17 cellular contexts compared by ENCODE assay signal in the genomic region with DNA sequence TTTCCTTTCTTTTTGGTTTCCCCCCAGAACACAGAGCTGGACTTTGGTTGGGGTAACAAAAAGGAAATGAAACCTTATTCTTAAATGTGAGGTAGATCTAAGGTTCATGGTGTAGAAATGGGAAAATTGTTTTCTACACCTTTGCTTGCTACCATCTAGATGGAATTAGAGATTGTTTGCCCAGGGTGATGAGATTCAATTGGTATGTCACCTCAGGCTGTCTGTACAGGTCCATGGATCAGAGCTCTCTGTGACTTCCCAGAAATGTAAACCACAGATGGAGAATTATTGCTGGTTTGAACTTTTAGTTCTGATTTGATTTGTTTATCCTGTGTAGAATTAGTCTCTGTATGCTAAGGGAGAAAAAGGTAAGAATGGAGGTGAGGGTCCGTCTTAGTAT.
DNase-seq lines count a peak whose midpoint lies in the region; ATAC-seq and TF ChIP-seq lines count a peak whose summit lies in the region.
"Had no signal": no experiment of that assay in that cellular context is flagged by ENCODE, and none has a peak within 500 bp of the region (broad histone marks: within the 10 kb centered on the region; RNA-seq: fewer than 3 reads in every experiment).

No MANE protein-coding gene starts in this region.

- H3K36me3 ChIP-seq in MM.1S (replicated peaks; ENCODE audit: insufficient read depth, low read length) (no peaks in the 10 kb centered on the region), endocrine pancreas (ENCODE audit: control insufficient read depth, insufficient read depth, low read length) (no peaks in the 10 kb centered on the region), muscle layer of colon (ENCODE audit: insufficient read depth, low read length) (no peaks in the 10 kb centered on the region), urinary bladder (ENCODE audit: insufficient read depth) (no peaks in the 10 kb centered on the region)
- H3K36me3 ChIP-seq: BE2C, brain microvascular endothelial cell had no signal

- no peak overlapping the region for H3K9ac ChIP-seq in MM.1S (ENCODE audit: low read length)
- no peak overlapping the region for H3K9ac ChIP-seq in endocrine pancreas (ENCODE audit: control insufficient read depth, insufficient read depth, low read length)
- no peak overlapping the region for H3K9ac ChIP-seq in muscle layer of colon (ENCODE audit: low read length)

- no peaks in the 10 kb centered on the region for H4K20me1 ChIP-seq in MM.1S (ENCODE audit: insufficient read depth, low read length)

- H3K9me3 ChIP-seq in MM.1S (replicated peaks; ENCODE audit: insufficient read depth, low read length): no peaks in the 10 kb centered on the region
- H3K9me3 ChIP-seq in endocrine pancreas (ENCODE audit: control insufficient read depth, low read length): no peaks in the 10 kb centered on the region
- H3K9me3 ChIP-seq in muscle layer of colon (ENCODE audit: low read length): no peaks in the 10 kb centered on the region
- H3K9me3 ChIP-seq: BE2C had no signal

- DNase-seq in MM.1S: peak; percentile 6
- no peak for DNase-seq in NCI-H2029 (lab: John Stamatoyannopoulos, UW)
- DNase-seq: activated CD4-positive, alpha-beta T cell treated with anti-CD3 and anti-CD28 coated beads, Interleukin-2, amount 10 ng/mL, durations not matched to agents 24 days and 14 days; activated naive CD4-positive, alpha-beta T cell treated with anti-CD3 and anti-CD28 coated beads, Interleukin-2, amount 50 U/mL, for 16 hours; activated T-cell treated with anti-CD3 and anti-CD28 coated beads for 4 hours; BE2C; brain microvascular endothelial cell; HFFc6; MV-4-11; natural killer cell; NCI-H2081 treated with DMSO at 0.1 percent for 48 hours; NCI-H524 treated with DMSO at 0.1 percent for 48 hours had no signal

- no peak for TF ChIP-seq CTCF in MM.1S (IDR thresholded peaks at IDR 0.05; ENCODE audit: low read length)

- WGBS in urinary bladder: 89% methylated on average over 1 of the region's 1 CpG

- peaks cover 23% of the 10 kb centered on the region for H3K4me1 ChIP-seq in MM.1S (ENCODE audit: low read length)
- H3K4me1 ChIP-seq in endocrine pancreas (ENCODE audit: control insufficient read depth, insufficient read depth, low read length): peaks cover 17% of the 10 kb centered on the region
- peaks cover 67% of the 10 kb centered on the region for H3K4me1 ChIP-seq in muscle layer of colon (ENCODE audit: insufficient read depth, low read length)
- no peaks in the 10 kb centered on the region for H3K4me1 ChIP-seq in urinary bladder (ENCODE audit: insufficient read depth)
- H3K4me1 ChIP-seq: BE2C had no signal

- peak overlapping the region; percentile 3; the same call in 1 of the 2 replicates for H3K27ac ChIP-seq in MM.1S (ENCODE audit: low read length)
- H3K27ac ChIP-seq in muscle layer of colon (ENCODE audit: low read depth, low read length): peak overlapping the region; percentile 64
- peak overlapping the region; percentile 16 for H3K27ac ChIP-seq in urinary bladder (ENCODE audit: low read depth)
- H3K27ac ChIP-seq: brain microvascular endothelial cell had no signal

- peak overlapping the region; percentile 10 for H2AFZ ChIP-seq in MM.1S (ENCODE audit: low read length)

- H3K4me3 ChIP-seq in MM.1S (ENCODE audit: low read length) (peak overlapping the region; percentile 17; the same call in 1 of the 2 replicates), endocrine pancreas (ENCODE audit: control insufficient read depth, insufficient read depth, low read length) (peak overlapping the region; percentile 59), muscle layer of colon (ENCODE audit: low read depth in 1 of 2, low read length in 2 of 2) (peak overlapping the region in 1 of 2 donors; percentile 19), urinary bladder (ENCODE audit: low read depth, low read length) (no peak overlapping the region)

- ATAC-seq in GM19397 (IDR thresholded peaks at IDR 0.05; ENCODE audit: unreplicated experiment): no peak
- no peak for ATAC-seq in GM18907 (IDR thresholded peaks at IDR 0.05; ENCODE audit: unreplicated experiment)
- ATAC-seq: natural killer cell had no signal

- H3F3A ChIP-seq in MM.1S (ENCODE audit: insufficient read depth, low read length): no peaks in the 10 kb centered on the region

- H3K27me3 ChIP-seq in MM.1S (replicated peaks; ENCODE audit: insufficient read depth, low read length) (no peaks in the 10 kb centered on the region), endocrine pancreas (ENCODE audit: control insufficient read depth, insufficient read depth, low read length) (no peaks in the 10 kb centered on the region), muscle layer of colon (ENCODE audit: control insufficient read depth in 1 of 2, insufficient read depth in 2 of 2, low read length in 2 of 2) (no peaks in the 10 kb centered on the region)
- H3K27me3 ChIP-seq: BE2C, brain microvascular endothelial cell had no signal

- H3K4me2 ChIP-seq in MM.1S (ENCODE audit: low read depth, low read length): peak overlapping the region; percentile 55

- no peaks in the 10 kb centered on the region for H3K9me2 ChIP-seq in MM.1S (replicated peaks; ENCODE audit: insufficient read depth, low read length)

- no peaks in the 10 kb centered on the region for H3K79me2 ChIP-seq in MM.1S (ENCODE audit: low read length)

Comparison
In these comparisons a context has a peak if more than half of its experiments do, and no peak if none do; other contexts are left out.
1. H3K27ac ChIP-seq: peak in every context shown above with its lines; median percentile 64 in muscle layer of colon; 16 in urinary bladder; 3 in MM.1S.